In genomic region chr7:102129636-102130370, GRCh38 we compare ENCODE assay signal across 16 cellular contexts.
A peak's percentile ranks its signal among the peaks of the same experiment; 100 is the strongest.
DNase-seq lines count a peak whose midpoint lies in the region; ATAC-seq and TF ChIP-seq lines count a peak whose summit lies in the region.
"Had no signal": no experiment of that assay in that cellular context is flagged by ENCODE, and none has a peak within 500 bp of the region (broad histone marks: within the 10 kb centered on the region; RNA-seq: fewer than 3 reads in every experiment).

No MANE protein-coding gene starts in this region.

- H3K27ac Mint-ChIP-seq in CD8-positive, alpha-beta T cell = no peak overlapping the region

- no peak overlapping the region for H2AFZ ChIP-seq in neuronal stem cell (ENCODE audit: low read length)

- no peak for TF ChIP-seq CTCF in CD8-positive, alpha-beta T cell (IDR thresholded peaks at IDR 0.05)
- TF ChIP-seq CTCF in omental fat pad (IDR thresholded peaks at IDR 0.05) = no peak

- H2BK12ac ChIP-seq in neuronal stem cell (ENCODE audit: low read length) = no peak overlapping the region

- peaks cover 26% of the 10 kb centered on the region for H3K36me3 Mint-ChIP-seq in CD8-positive, alpha-beta T cell

- no peak overlapping the region for H2AK5ac ChIP-seq in neuronal stem cell (ENCODE audit: low read depth, low read length)

- no peaks in the 10 kb centered on the region for H3K27me3 Mint-ChIP-seq in CD8-positive, alpha-beta T cell (ENCODE audit: low read depth)
- H3K27me3 Mint-ChIP-seq: CD8-positive, alpha-beta memory T cell had no signal

- no peaks in the 10 kb centered on the region for H3K36me3 ChIP-seq in ectodermal cell (ENCODE audit: control insufficient read depth, insufficient read depth, low read length)
- H3K36me3 ChIP-seq in neuronal stem cell (replicated peaks in 1 of 2; ENCODE audit: control insufficient read depth in 2 of 2, insufficient read depth in 2 of 2, low read length in 2 of 2) = peaks cover 2 to 6% of the 10 kb centered on the region in 2 donors
- no peaks in the 10 kb centered on the region for H3K36me3 ChIP-seq in CD8-positive, alpha-beta T cell (ENCODE audit: insufficient read depth, low read length)

- no peak overlapping the region for H2BK5ac ChIP-seq in neuronal stem cell (ENCODE audit: low read length)

- H3K9me3 Mint-ChIP-seq in CD8-positive, alpha-beta T cell = no peaks in the 10 kb centered on the region
- H3K9me3 Mint-ChIP-seq: CD8-positive, alpha-beta memory T cell; neural crest cell had no signal

- H3K27ac ChIP-seq in ectodermal cell (ENCODE audit: insufficient read depth, low read depth, low read length, poor library complexity, severe bottlenecking) (peak overlapping the region; percentile 50), neuronal stem cell (replicated peaks; ENCODE audit: low read length) (peak overlapping the region; percentile 68)
- no peak overlapping the region for H3K27ac ChIP-seq in CD8-positive, alpha-beta T cell (ENCODE audit: low read depth, low read length)
- H3K27ac ChIP-seq: coronary artery, Peyer's patch had no signal

- H3K9me3 ChIP-seq in ectodermal cell (ENCODE audit: control insufficient read depth, low read length) = no peaks in the 10 kb centered on the region
- H3K9me3 ChIP-seq in neuronal stem cell (replicated peaks in 1 of 2; ENCODE audit: control insufficient read depth in 2 of 2, insufficient read depth in 1 of 2, low read depth in 1 of 2, low read length in 2 of 2) = no peaks in the 10 kb centered on the region
- H3K9me3 ChIP-seq in CD8-positive, alpha-beta T cell (ENCODE audit: low read length) = no peaks in the 10 kb centered on the region
- H3K9me3 ChIP-seq: Peyer's patch had no signal

- H3K4me1 ChIP-seq in ectodermal cell (ENCODE audit: control insufficient read depth, insufficient read depth, low read length) (peaks cover 17% of the 10 kb centered on the region), neuronal stem cell (ENCODE audit: control insufficient read depth in 2 of 2, insufficient read depth in 1 of 2, low read depth in 1 of 2, low read length in 2 of 2) (peaks cover 6 to 10% of the 10 kb centered on the region in 2 donors)
- no peaks in the 10 kb centered on the region for H3K4me1 ChIP-seq in CD8-positive, alpha-beta T cell (ENCODE audit: insufficient read depth, low read length)
- H3K4me1 ChIP-seq: Peyer's patch had no signal

- POLR2A ChIA-PET in CD8-positive, alpha-beta T cell (lab: Charles Lee) = no interaction called here

- H3K27me3 ChIP-seq in ectodermal cell (ENCODE audit: control insufficient read depth, insufficient read depth, low read length, poor library complexity, severe bottlenecking) (no peaks in the 10 kb centered on the region), neuronal stem cell (ENCODE audit: control insufficient read depth in 3 of 3, insufficient read depth in 3 of 3, low read depth in 1 of 3, low read length in 3 of 3) (no peaks in the 10 kb centered on the region)
- no peaks in the 10 kb centered on the region for H3K27me3 ChIP-seq in CD8-positive, alpha-beta T cell (ENCODE audit: insufficient read depth, low read length)
- H3K27me3 ChIP-seq: Peyer's patch had no signal

- WGBS in ectodermal cell, 2 experiments = 46 to 47% methylated on average over 15 of the region's 15 CpGs
- no CpG with 5 or more reads among the region's 15 CpGs for WGBS in neuronal stem cell (ENCODE audit: extremely low coverage in 2 of 2, insufficient read length in 2 of 2, insufficient replicate concordance in 1 of 2), 2 donors

- no peak overlapping the region for H4K91ac ChIP-seq in neuronal stem cell (ENCODE audit: low read depth, low read length, poor library complexity)

- H2BK15ac ChIP-seq in neuronal stem cell (ENCODE audit: low read length) = no peak overlapping the region

- no peak overlapping the region for H2BK120ac ChIP-seq in neuronal stem cell (ENCODE audit: low read depth, low read length)

- no peak overlapping the region for H3K9ac ChIP-seq in neuronal stem cell (ENCODE audit: low read depth, low read length, poor library complexity)

- H3K4me3 Mint-ChIP-seq in CD8-positive, alpha-beta T cell = no peak overlapping the region
- H3K4me3 Mint-ChIP-seq: CD8-positive, alpha-beta memory T cell; neural crest cell had no signal

- no peaks in the 10 kb centered on the region for H3K4me1 Mint-ChIP-seq in CD8-positive, alpha-beta T cell (ENCODE audit: low read depth)
- H3K4me1 Mint-ChIP-seq: CD8-positive, alpha-beta memory T cell had no signal

- intact Hi-C loops in CD8-positive, alpha-beta T cell (cut with DNase I, micrococcal nuclease) = no loop called here

- H3K79me1 ChIP-seq in neuronal stem cell (ENCODE audit: low read depth, low read length) = no peaks in the 10 kb centered on the region

- no peak overlapping the region for H3K14ac ChIP-seq in neuronal stem cell (ENCODE audit: low read length)

- H3K4me3 ChIP-seq in ectodermal cell (ENCODE audit: insufficient read depth, low read depth, low read length) (no peak overlapping the region), neuronal stem cell (ENCODE audit: low read length in 2 of 2) (no peak overlapping the region)
- H3K4me3 ChIP-seq in CD8-positive, alpha-beta T cell (ENCODE audit: low read depth, low read length) = no peak overlapping the region
- H3K4me3 ChIP-seq: coronary artery, Peyer's patch had no signal

- no peak overlapping the region for H4K8ac ChIP-seq in neuronal stem cell (ENCODE audit: low read depth, low read length)

- DNase-seq in DMS79 (lab: John Stamatoyannopoulos, UW) = peak; percentile 17
- DNase-seq in NCI-H446 treated with DMSO at 0.1 percent for 48 hours (lab: John Stamatoyannopoulos, UW) = peak; percentile 0
- no peak for DNase-seq in neuronal stem cell (ENCODE audit: low spot score)
- no peak for DNase-seq in CD8-positive, alpha-beta T cell
- DNase-seq in omental fat pad (ENCODE audit: low spot score) = no peak
- DNase-seq: activated CD4-positive, CD25-positive, alpha-beta regulatory T cell; activated naive CD4-positive, alpha-beta T cell treated with anti-CD3 and anti-CD28 coated beads, Interleukin-2, amount 50 U/mL, for 16 hours; activated T-cell treated with anti-CD3 and anti-CD28 coated beads, Interleukin-2, amount 50 U/mL, for 48 hours; CD8-positive, alpha-beta memory T cell; hypothalamus; Peyer's patch had no signal

- no peak overlapping the region for H3K4ac ChIP-seq in neuronal stem cell (ENCODE audit: low read length)

- H3K18ac ChIP-seq in neuronal stem cell (ENCODE audit: low read length) = peak overlapping the region; percentile 38

- H3K23ac ChIP-seq in neuronal stem cell (ENCODE audit: low read depth, low read length, poor library complexity) = no peak overlapping the region

- no peak for ATAC-seq in CD8-positive, alpha-beta T cell
- no peak for ATAC-seq in HG03097 (IDR thresholded peaks at IDR 0.05; ENCODE audit: low FRiP score, unreplicated experiment)
- no peak for ATAC-seq in omental fat pad (ENCODE audit: low FRiP score)
- ATAC-seq: SK-N-SH treated with all-trans-retinoic acid at 6 μM for 48 hours had no signal

- CTCF ChIA-PET in CD8-positive, alpha-beta T cell (lab: Charles Lee) = no interaction called here

- peak overlapping the region; percentile 47 for H3K4me2 ChIP-seq in neuronal stem cell (ENCODE audit: insufficient read depth, low read length, poor library complexity, severe bottlenecking)

Comparison
In these comparisons a context has a peak if more than half of its experiments do, and no peak if none do; other contexts are left out.
1. DNase-seq: peak in DMS79 (single experiment) and NCI-H446 treated with DMSO at 0.1 percent for 48 hours (single experiment); none in neuronal stem cell (single experiment), CD8-positive, alpha-beta T cell (0 of 7) and omental fat pad (single experiment).